Comparison of ENCODE assay signal across 8 cellular contexts in the genomic region with DNA sequence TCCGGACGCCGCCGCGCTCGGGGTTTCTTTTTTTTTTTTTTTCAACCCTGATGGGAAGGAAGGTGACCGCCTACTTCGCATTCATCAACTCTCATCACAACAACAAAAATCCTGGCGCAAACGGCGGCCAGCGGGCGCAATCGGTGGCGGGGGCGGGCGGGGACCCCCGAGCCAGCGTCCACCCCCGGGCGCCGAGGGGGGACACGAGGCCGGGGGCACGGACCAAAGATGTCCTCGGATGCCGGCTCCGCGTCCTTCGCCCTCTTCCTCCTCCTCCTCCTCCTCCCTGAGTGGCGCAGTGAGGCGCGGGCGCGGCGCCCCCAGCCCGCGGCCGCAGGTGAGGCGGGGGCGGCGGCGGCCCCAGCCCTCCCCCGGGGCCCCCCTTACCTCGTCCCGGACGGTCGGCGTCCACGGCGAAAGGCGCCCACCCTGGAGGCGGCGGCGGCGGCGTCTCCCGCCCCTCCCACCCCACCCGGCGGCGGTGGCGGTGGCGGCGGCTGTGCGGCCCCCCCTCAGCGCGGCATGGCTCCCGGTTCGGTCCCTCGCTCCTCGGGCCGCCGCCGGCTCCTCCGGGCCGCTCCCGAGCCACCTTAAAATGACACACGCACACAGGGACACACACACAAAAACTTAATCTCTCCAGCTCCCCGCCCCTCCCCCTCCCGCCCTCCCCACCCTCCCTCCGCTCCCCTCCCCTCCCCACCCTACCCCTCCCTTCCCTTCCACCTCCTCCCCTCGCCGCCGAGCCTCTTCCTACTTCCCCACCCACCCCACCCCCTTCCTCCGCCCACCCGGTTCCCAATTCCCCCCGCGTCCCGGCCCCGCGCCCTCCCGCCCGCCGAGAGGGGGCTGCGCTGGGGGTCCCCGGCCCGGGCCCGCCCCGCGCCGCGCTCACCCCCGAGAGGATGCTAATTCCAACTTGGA. TPM values are rescaled to one million over a fixed set of nuclear protein-coding genes. Genes with fewer than 3 reads are reported as not detected.
A peak's percentile ranks its signal among the peaks of the same experiment; 100 is the strongest.
DNase-seq lines count a peak whose midpoint lies in the region; ATAC-seq and TF ChIP-seq lines count a peak whose summit lies in the region.

CTBP2 (minus strand) TSS at position 632 of the 924 bp plus-strand sequence.

- no peak for TF ChIP-seq CTCF in WI38 (IDR thresholded peaks at IDR 0.05; ENCODE audit: low read depth, low read length)
- TF ChIP-seq CTCF in fibroblast of lung (conservative IDR thresholded peaks at IDR 0.05 in 1 of 2, IDR thresholded peaks at IDR 0.05 in 1 of 2; ENCODE audit: low read depth in 1 of 2, low read length in 2 of 2) = no peak

- no peak within 1 kb of the TSS for H3K27ac Mint-ChIP-seq in CD8-positive, alpha-beta memory T cell

- peaks cover 37% of the 10 kb centered on the region for H3K79me2 ChIP-seq in fibroblast of lung (ENCODE audit: control insufficient read depth, insufficient read depth, low read length)

- peak within 1 kb of the TSS in 6 of 7 donors; percentile 51 to 87 (median 62) for H3K4me3 Mint-ChIP-seq in CD8-positive, alpha-beta memory T cell

- H3K9ac ChIP-seq in HUES48 (ENCODE audit: low read depth, low read length) (peak within 1 kb of the TSS; percentile 87), fibroblast of lung (ENCODE audit: insufficient read depth, low read length) (peak within 1 kb of the TSS; percentile 86)

- H3K4me1 Mint-ChIP-seq in CD8-positive, alpha-beta memory T cell = peaks cover 6 to 12% (median 10%) of the 10 kb centered on the region in 3 donors

- CTCF ChIA-PET in CD8-positive, alpha-beta memory T cell (lab: Charles Lee) = no interaction called here

- no peak within 1 kb of the TSS for H2AFZ ChIP-seq in fibroblast of lung (ENCODE audit: low read length)

- H3K36me3 Mint-ChIP-seq in CD8-positive, alpha-beta memory T cell = no peaks in the 10 kb centered on the region

- H3K27me3 Mint-ChIP-seq in CD8-positive, alpha-beta memory T cell = peaks cover 24 to 45% of the 10 kb centered on the region in 2 donors

- H3K36me3 ChIP-seq in CD8-positive, alpha-beta memory T cell (ENCODE audit: insufficient read depth, low read length) = no peaks in the 10 kb centered on the region
- no peaks in the 10 kb centered on the region for H3K36me3 ChIP-seq in HUES48 (ENCODE audit: control insufficient read depth, insufficient read depth, low read length)
- no peaks in the 10 kb centered on the region for H3K36me3 ChIP-seq in fibroblast of lung (ENCODE audit: control insufficient read depth, insufficient read depth, low read length)
- no peaks in the 10 kb centered on the region for H3K36me3 ChIP-seq in muscle layer of duodenum (ENCODE audit: control insufficient read depth in 1 of 2, insufficient read depth in 2 of 2, low read length in 2 of 2)
- no peaks in the 10 kb centered on the region for H3K36me3 ChIP-seq in aorta (ENCODE audit: control insufficient read depth in 1 of 2, insufficient read depth in 2 of 2, low read length in 1 of 2)

- no peak for DNase-seq in CD8-positive, alpha-beta memory T cell
- DNase-seq in fibroblast of lung (ENCODE audit: low read depth in 2 of 2) (peak; percentile 54 to 67), aorta (peak; percentile 76 to 86), NCI-H1048 (lab: John Stamatoyannopoulos, UW) (no peak)
- no peak for DNase-seq in NK-92 treated with Interleukin-12 subunit alpha and Interleukin-12 subunit beta, amount 100 ng/mL, for 24 hours (lab: John Stamatoyannopoulos, UW)

- peaks cover 0 to 9% (median 0%) of the 10 kb centered on the region in 5 donors for H3K9me3 Mint-ChIP-seq in CD8-positive, alpha-beta memory T cell

- POLR2A ChIA-PET in CD8-positive, alpha-beta memory T cell (lab: Charles Lee) = no interaction called here

- H3K27ac ChIP-seq in CD8-positive, alpha-beta memory T cell (ENCODE audit: low read depth, low read length) = no peak within 1 kb of the TSS
- H3K27ac ChIP-seq in HUES48 (ENCODE audit: low read depth, low read length) (peak within 1 kb of the TSS; percentile 98), fibroblast of lung (ENCODE audit: insufficient read depth, low read length) (peak within 1 kb of the TSS; percentile 78), muscle layer of duodenum (ENCODE audit: low read length) (no peak within 1 kb of the TSS), aorta (ENCODE audit: low read depth in 1 of 2, low read length in 2 of 2) (peak within 1 kb of the TSS; percentile 98 to 99)

- H3K4me1 ChIP-seq in CD8-positive, alpha-beta memory T cell (ENCODE audit: insufficient read depth, low read length) = peaks cover 5% of the 10 kb centered on the region
- H3K4me1 ChIP-seq in HUES48 (ENCODE audit: control insufficient read depth, insufficient read depth, low read length) (peaks cover 25% of the 10 kb centered on the region), fibroblast of lung (ENCODE audit: control insufficient read depth, extremely low read depth, insufficient read depth, low read length) (peaks cover 14% of the 10 kb centered on the region), muscle layer of duodenum (ENCODE audit: control insufficient read depth in 1 of 2, insufficient read depth in 2 of 2, low read length in 2 of 2) (peaks cover 16 to 34% of the 10 kb centered on the region in 2 donors), aorta (ENCODE audit: control insufficient read depth in 1 of 2, insufficient read depth in 2 of 2, low read length in 2 of 2) (peaks cover 0 to 14% of the 10 kb centered on the region in 2 donors)

- peak within 1 kb of the TSS; percentile 67 for H3K4me2 ChIP-seq in fibroblast of lung (ENCODE audit: extremely low read depth, insufficient read depth, low read length)

- no peaks in the 10 kb centered on the region for H4K20me1 ChIP-seq in fibroblast of lung (ENCODE audit: control insufficient read depth, extremely low read depth, insufficient read depth, low read length)

- WGBS in aorta, 2 donors = 1% methylated on average over 31 to 103 of the region's 103 CpGs

- ATAC-seq in aorta (ENCODE audit: low FRiP score) = peak; percentile 65

- H3K9me3 ChIP-seq in CD8-positive, alpha-beta memory T cell (ENCODE audit: low read length) = no peaks in the 10 kb centered on the region
- no peaks in the 10 kb centered on the region for H3K9me3 ChIP-seq in HUES48 (ENCODE audit: control insufficient read depth, insufficient read depth, low read length)
- no peaks in the 10 kb centered on the region for H3K9me3 ChIP-seq in fibroblast of lung (ENCODE audit: control insufficient read depth, insufficient read depth, low read depth, low read length)
- H3K9me3 ChIP-seq in muscle layer of duodenum (ENCODE audit: control insufficient read depth in 1 of 2, low read length in 2 of 2) = no peaks in the 10 kb centered on the region
- no peaks in the 10 kb centered on the region for H3K9me3 ChIP-seq in aorta (ENCODE audit: control insufficient read depth, low read length)

- intact Hi-C loops in aorta (cut with DNase I) = loop anchor here (2.0 to 10.0 kb wide), 5 partner anchors 75 to 255 kb away; no protein-coding TSS in a partner anchor

- no peak within 1 kb of the TSS for H3K4me3 ChIP-seq in CD8-positive, alpha-beta memory T cell (ENCODE audit: low read length)
- H3K4me3 ChIP-seq in HUES48 (ENCODE audit: low read depth, low read length) = peak within 1 kb of the TSS; percentile 87
- peak within 1 kb of the TSS; percentile 76 for H3K4me3 ChIP-seq in WI38 (ENCODE audit: low read depth, low read length)
- peak within 1 kb of the TSS; percentile 58 to 80 (median 68) for H3K4me3 ChIP-seq in fibroblast of lung (replicated peaks in 1 of 4; ENCODE audit: control extremely low read depth in 1 of 4, insufficient read depth in 1 of 4, low read depth in 3 of 4, low read length in 4 of 4)
- peak within 1 kb of the TSS; percentile 55 to 78 for H3K4me3 ChIP-seq in muscle layer of duodenum (ENCODE audit: low read depth in 1 of 2, low read length in 2 of 2)
- peak within 1 kb of the TSS; percentile 83 to 99 for H3K4me3 ChIP-seq in aorta (ENCODE audit: low read length in 2 of 2)

- no peaks in the 10 kb centered on the region for H3K27me3 ChIP-seq in CD8-positive, alpha-beta memory T cell (ENCODE audit: insufficient read depth, low read length, poor library complexity, severe bottlenecking)
- no peaks in the 10 kb centered on the region for H3K27me3 ChIP-seq in HUES48 (ENCODE audit: control insufficient read depth, insufficient read depth, low read length)
- no peaks in the 10 kb centered on the region for H3K27me3 ChIP-seq in fibroblast of lung (ENCODE audit: control insufficient read depth, insufficient read depth, low read length)
- H3K27me3 ChIP-seq in muscle layer of duodenum (ENCODE audit: low read depth, low read length) = no peaks in the 10 kb centered on the region
- no peaks in the 10 kb centered on the region for H3K27me3 ChIP-seq in aorta (ENCODE audit: control insufficient read depth in 1 of 2, insufficient read depth in 2 of 2, low read length in 1 of 2)

RNA-seq across cellular contexts. Expression of gene CTBP2, which starts in this region (rescaled TPM):
- total RNA-seq in CD8-positive, alpha-beta memory T cell = 1 to 10 TPM; 1.4 to 1.8 TPM
- 2.8 TPM for polyA plus RNA-seq in CD8-positive, alpha-beta memory T cell
- total RNA-seq in fibroblast of lung (56.8 and 73.3 TPM in 2 replicates), aorta (10 to 100 TPM; 85.5 to 85.7 TPM)
- polyA plus RNA-seq in fibroblast of lung (72.1 and 91.0 TPM in 2 replicates), aorta (10 to 100 TPM; 32.4 to 51.9 TPM)
- polyA plus RNA-seq in fibroblast of lung (2012) = 53.0 and 60.4 TPM in 2 replicates
- 130 and 131 TPM in 2 replicates for polyA minus RNA-seq in fibroblast of lung (ENCODE audit: low replicate concordance)

Comparison
In these comparisons a context has a peak if more than half of its experiments do, and no peak if none do; other contexts are left out.
1. RNA of gene CTBP2 (total RNA-seq): 85.5 to 85.7 TPM in aorta and 56.8 to 73.3 TPM in fibroblast of lung; 1.4 to 1.8 TPM in CD8-positive, alpha-beta memory T cell; every median in the first group is over 10 times any median in the second.
2. DNase-seq: peak in fibroblast of lung (2 of 2) and aorta (2 of 2); none in CD8-positive, alpha-beta memory T cell (0 of 5), NK-92 treated with Interleukin-12 subunit alpha and Interleukin-12 subunit beta, amount 100 ng/mL, for 24 hours (single experiment) and NCI-H1048 (single experiment).
3. H3K27ac ChIP-seq: peak in HUES48 (single experiment), fibroblast of lung (single experiment) and aorta (2 of 2); none in CD8-positive, alpha-beta memory T cell (single experiment) and muscle layer of duodenum (single experiment).